In genomic region chr6:160163912-160164311, GRCh38 we compare ENCODE assay signal across 35 cellular contexts. TPM values are rescaled to one million over a fixed set of nuclear protein-coding genes. Genes with fewer than 3 reads are reported as not detected.
"Had no signal": no experiment of that assay in that cellular context is flagged by ENCODE, and none has a peak within 500 bp of the region (broad histone marks: within the 10 kb centered on the region; RNA-seq: fewer than 3 reads in every experiment).

No MANE protein-coding gene starts in this region.

- ATAC-seq: activated CD4-positive, CD25-positive, alpha-beta regulatory T cell treated with anti-CD3 and anti-CD28 coated beads, Interleukin-2, amount 50 U/mL, for 24 hours; activated CD8-positive, alpha-beta T cell treated with anti-CD3 and anti-CD28 coated beads for 36 hours; activated T-cell treated with anti-CD3 and anti-CD28 coated beads, Interleukin-2, amount 50 U/mL, for 4 hours; activated T-helper 17 cell treated with anti-CD3 and anti-CD28 coated beads, Interleukin-2, amount 50 U/mL, for 72 hours; effector memory CD8-positive, alpha-beta T cell; heart left ventricle; T-helper 17 cell had no signal

- H3K36me3 Mint-ChIP-seq: activated naive CD8-positive, alpha-beta T cell had no signal

- H3K4me3 ChIP-seq: heart left ventricle had no signal

- H3K36me3 ChIP-seq: heart left ventricle, WERI-Rb-1 had no signal

- H3K4me1 Mint-ChIP-seq: activated B cell treated with CpG ODN at 0.5 μM for 24 hours; activated T-helper 17 cell treated with anti-CD3 and anti-CD28 coated beads, Interleukin-2, amount 50 U/mL, for 72 hours had no signal

- H3K27ac Mint-ChIP-seq: activated B cell treated with CpG ODN at 0.5 μM for 24 hours; activated CD8-positive, alpha-beta T cell treated with anti-CD3 and anti-CD28 coated beads for 36 hours; activated naive CD8-positive, alpha-beta T cell; activated T-helper 17 cell treated with anti-CD3 and anti-CD28 coated beads, Interleukin-2, amount 50 U/mL, for 72 hours; effector memory CD8-positive, alpha-beta T cell; T-helper 17 cell; T-helper 2 cell treated with Interferon-gamma antibody and Interleukin-4, amounts not matched to agents 5 μg/mL and 100 μg/mL, for 36 hours had no signal

- H3K9me3 ChIP-seq: heart left ventricle had no signal

- H3K9me3 Mint-ChIP-seq: activated B cell treated with CpG ODN at 0.5 μM for 24 hours; activated CD8-positive, alpha-beta T cell treated with anti-CD3 and anti-CD28 coated beads for 36 hours; effector memory CD8-positive, alpha-beta T cell; T-helper 2 cell treated with Interferon-gamma antibody and Interleukin-4, amounts not matched to agents 5 μg/mL and 100 μg/mL, for 36 hours had no signal

- H3K27me3 Mint-ChIP-seq: activated CD8-positive, alpha-beta T cell treated with anti-CD3 and anti-CD28 coated beads for 36 hours had no signal

- H3K27me3 ChIP-seq: heart left ventricle had no signal

- DNase-seq: activated B cell treated with CpG ODN at 0.5 μM for 24 hours; activated CD4-positive, alpha-beta T cell treated with anti-CD3 and anti-CD28 coated beads for 48 hours; activated CD4-positive, alpha-beta T cell treated with anti-CD3 and anti-CD28 coated beads, Interleukin-2, amount 50 U/mL, for 1 hour; activated CD4-positive, alpha-beta T cell treated with anti-CD3 and anti-CD28 coated beads, Interleukin-2, amount 50 U/mL, for 48 hours; activated CD8-positive, alpha-beta memory T cell treated with anti-CD3 and anti-CD28 coated beads for 24 hours; activated CD8-positive, alpha-beta T cell treated with anti-CD3 and anti-CD28 coated beads for 36 hours; activated effector memory CD4-positive, alpha-beta T cell treated with Interleukin-2 at 50 U/mL for 16 hours; activated gamma-delta T cell treated with Interleukin-2 at 50 U/mL for 16 hours; activated naive CD4-positive, alpha-beta T cell treated with anti-CD3 and anti-CD28 coated beads, Interleukin-2, amount 50 U/mL, for 16 hours; activated naive CD4-positive, alpha-beta T cell treated with Interleukin-2 at 50 U/mL for 16 hours; activated T-cell treated with anti-CD3 and anti-CD28 coated beads, Interleukin-2, amount 50 U/mL, for 4 hours; amniotic stem cell; anterior cingulate cortex; caudate nucleus; cortex of kidney; dermis blood vessel endothelial cell; effector CD4-positive, alpha-beta T cell; effector memory CD8-positive, alpha-beta T cell; foreskin fibroblast; glutamatergic neuron; heart left ventricle; T-helper 1 cell; T-helper 17 cell; T1000; WERI-Rb-1 had no signal

- H3K4me3 Mint-ChIP-seq: activated B cell treated with CpG ODN at 0.5 μM for 24 hours; activated CD8-positive, alpha-beta T cell treated with anti-CD3 and anti-CD28 coated beads for 36 hours; activated naive CD8-positive, alpha-beta T cell; activated T-cell treated with anti-CD3 and anti-CD28 coated beads, Interleukin-2, amount 50 U/mL, for 4 hours; activated T-helper 17 cell treated with anti-CD3 and anti-CD28 coated beads, Interleukin-2, amount 50 U/mL, for 72 hours; effector memory CD8-positive, alpha-beta T cell; T-helper 17 cell; T-helper 2 cell treated with Interferon-gamma antibody and Interleukin-4, amounts not matched to agents 5 μg/mL and 100 μg/mL, for 36 hours had no signal

- H3K27ac ChIP-seq: epithelial cell of prostate, heart left ventricle, WERI-Rb-1 had no signal

- FAIRE-seq: astrocyte, colon, endometrium, endothelial cell of umbilical vein, frontal cortex had no signal

RNA-seq across cellular contexts. Expression of gene SLC22A1, which starts 42.3 kb away (rescaled TPM):
- total RNA-seq: endothelial cell of umbilical vein, frontal cortex had no signal
